Comparison of ENCODE assay signal across 8 cellular contexts in genomic region chr4:153222162-153222789, GRCh38. TPM values are rescaled to one million over a fixed set of nuclear protein-coding genes. Genes with fewer than 3 reads are reported as not detected.
DNase-seq lines count a peak whose midpoint lies in the region; ATAC-seq and TF ChIP-seq lines count a peak whose summit lies in the region.

No MANE protein-coding gene starts in this region.

- H3K27me3 ChIP-seq in neural cell (ENCODE audit: insufficient read depth, low read depth, low read length) = no peaks in the 10 kb centered on the region

- H3K4me2 ChIP-seq in neural cell (ENCODE audit: low read length) = peak overlapping the region; percentile 86

- H3K9me3 ChIP-seq in neural cell (ENCODE audit: low read length) = no peaks in the 10 kb centered on the region

- peak overlapping the region; percentile 20 to 50 for H3K27ac Mint-ChIP-seq in activated naive CD4-positive, alpha-beta T cell treated with anti-CD3 and anti-CD28 coated beads, Interleukin-2, amount 50 U/mL, for 72 hours

- H3K36me3 Mint-ChIP-seq in activated naive CD4-positive, alpha-beta T cell treated with anti-CD3 and anti-CD28 coated beads, Interleukin-2, amount 50 U/mL, for 72 hours = peaks cover 0 to 16% of the 10 kb centered on the region in 2 donors

- peaks cover 0 to 7% of the 10 kb centered on the region in 2 donors for H3K9me3 Mint-ChIP-seq in activated naive CD4-positive, alpha-beta T cell treated with anti-CD3 and anti-CD28 coated beads, Interleukin-2, amount 50 U/mL, for 72 hours

- DNase-seq in NCI-H146 (lab: John Stamatoyannopoulos, UW) = peak; percentile 51
- DNase-seq in NCI-H146 treated with DMSO at 0.1 percent for 48 hours (lab: John Stamatoyannopoulos, UW; ENCODE audit: unreplicated experiment) = no peak
- DNase-seq in NCI-H524 (lab: John Stamatoyannopoulos, UW) = peak; percentile 63 to 71
- peak in 1 of 2 donors; percentile 22 for DNase-seq in activated naive CD4-positive, alpha-beta T cell treated with anti-CD3 and anti-CD28 coated beads, Interleukin-2, amount 50 U/mL, for 72 hours (ENCODE audit: low spot score in 2 of 2)
- DNase-seq in germinal center (ENCODE audit: low spot score) = peak; percentile 66

- H3K9ac ChIP-seq in neural cell (ENCODE audit: low read length) = peak overlapping the region; percentile 86

- H3F3A ChIP-seq in neural cell (ENCODE audit: insufficient read depth, low read length, poor library complexity, severe bottlenecking) = no peaks in the 10 kb centered on the region

- ATAC-seq in HG02588 (IDR thresholded peaks at IDR 0.05; ENCODE audit: unreplicated experiment) (peak; percentile 25), GM18520 (IDR thresholded peaks at IDR 0.05; ENCODE audit: unreplicated experiment) (no peak)
- peak; percentile 72 to 83 for ATAC-seq in activated naive CD4-positive, alpha-beta T cell treated with anti-CD3 and anti-CD28 coated beads, Interleukin-2, amount 50 U/mL, for 72 hours

- peak overlapping the region; percentile 56 for H2AFZ ChIP-seq in neural cell (ENCODE audit: low read depth, low read length)

- peak; percentile 27 for TF ChIP-seq EP300 in neural cell (conservative IDR thresholded peaks at IDR 0.05; ENCODE audit: poor library complexity, severe bottlenecking)

- no peak for TF ChIP-seq CTCF in neural cell (IDR thresholded peaks at IDR 0.05; ENCODE audit: poor library complexity, severe bottlenecking)

- no peaks in the 10 kb centered on the region for H3K9me2 ChIP-seq in neural cell (ENCODE audit: insufficient read depth, low read length)

- peak; percentile 23 for TF ChIP-seq RAD21 in neural cell (conservative IDR thresholded peaks at IDR 0.05)

- H3K79me2 ChIP-seq in neural cell (replicated peaks; ENCODE audit: insufficient read depth, low read length) = peaks cover 81% of the 10 kb centered on the region

- H3K36me3 ChIP-seq in neural cell (ENCODE audit: insufficient read depth, low read length) = no peaks in the 10 kb centered on the region

- H3K27ac ChIP-seq in neural cell (ENCODE audit: low read length) = peak overlapping the region; percentile 86

- no peaks in the 10 kb centered on the region for H4K20me1 ChIP-seq in neural cell (ENCODE audit: insufficient read depth)

- H3K4me3 ChIP-seq in neural cell (ENCODE audit: low read length) = peak overlapping the region; percentile 83

TF ChIP-seq in neural cell, 6 proteins besides CTCF, POLR2A, EP300 and RAD21:
- TF ChIP-seq REST (IDR thresholded peaks at IDR 0.05; ENCODE audit: borderline replicate concordance) = peak; percentile 84
- TF ChIP-seq POLR2AphosphoS5 (IDR thresholded peaks at IDR 0.05) = peak; percentile 52
- peak; percentile 27 for TF ChIP-seq SMC3 (conservative IDR thresholded peaks at IDR 0.05; ENCODE audit: poor library complexity)
- peak; percentile 74 for TF ChIP-seq TAF1 (IDR thresholded peaks at IDR 0.05; ENCODE audit: low read depth)
- no peak for TF ChIP-seq EZH2 (IDR thresholded peaks at IDR 0.05; ENCODE audit: borderline replicate concordance, insufficient read depth, low read length, poor library complexity, severe bottlenecking)
- no peak for TF ChIP-seq MXI1 (conservative IDR thresholded peaks at IDR 0.05; ENCODE audit: poor library complexity, severe bottlenecking)

RNA-seq across cellular contexts. Expression of gene TRIM2, which starts 18.0 kb away (rescaled TPM):
- 1 to 10 TPM in 1 of 2 donors, under 1 TPM in 1; 0.32 to 4.4 TPM for total RNA-seq in activated naive CD4-positive, alpha-beta T cell treated with anti-CD3 and anti-CD28 coated beads, Interleukin-2, amount 50 U/mL, for 72 hours
- 218 and 261 TPM in 2 replicates for polyA plus RNA-seq in neural cell
- 723 and 816 TPM in 2 replicates for polyA minus RNA-seq in neural cell
